In the genomic region with DNA sequence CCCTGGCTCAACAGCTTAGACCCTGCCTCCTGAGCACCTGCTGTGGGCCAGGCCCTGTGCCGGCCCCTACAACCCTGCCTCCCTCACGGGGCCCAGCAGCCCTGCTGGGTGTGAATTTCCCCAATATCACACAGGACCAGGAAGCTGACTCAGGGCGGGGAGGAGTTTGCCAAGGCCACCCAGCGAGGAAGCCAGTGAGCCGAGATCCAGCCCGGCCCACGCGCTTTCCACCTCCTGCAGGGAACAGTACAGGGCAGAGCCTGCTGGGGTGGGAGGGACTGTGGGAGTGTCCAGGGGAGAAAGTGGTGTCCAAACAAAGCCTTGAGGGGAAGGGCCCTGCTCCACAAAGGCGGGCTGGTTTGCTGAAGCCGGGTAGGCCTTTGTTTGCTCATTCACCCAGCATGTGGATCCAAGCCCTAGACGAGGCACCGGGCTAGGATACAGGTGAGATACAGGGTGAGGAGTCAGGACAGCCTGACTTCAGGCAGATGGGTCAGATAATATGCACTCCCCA, we compare ENCODE assay signal across 1 cellular context.
A peak's percentile ranks its signal among the peaks of the same experiment; 100 is the strongest.
TF ChIP-seq lines count a peak whose summit lies in the region.

No MANE protein-coding gene starts in this region.

TF ChIP-seq in HepG2, 621 proteins besides CTCF, POLR2A, EP300 and RAD21 (continued from another document and continues in another):
- TF ChIP-seq, protein P1, sequence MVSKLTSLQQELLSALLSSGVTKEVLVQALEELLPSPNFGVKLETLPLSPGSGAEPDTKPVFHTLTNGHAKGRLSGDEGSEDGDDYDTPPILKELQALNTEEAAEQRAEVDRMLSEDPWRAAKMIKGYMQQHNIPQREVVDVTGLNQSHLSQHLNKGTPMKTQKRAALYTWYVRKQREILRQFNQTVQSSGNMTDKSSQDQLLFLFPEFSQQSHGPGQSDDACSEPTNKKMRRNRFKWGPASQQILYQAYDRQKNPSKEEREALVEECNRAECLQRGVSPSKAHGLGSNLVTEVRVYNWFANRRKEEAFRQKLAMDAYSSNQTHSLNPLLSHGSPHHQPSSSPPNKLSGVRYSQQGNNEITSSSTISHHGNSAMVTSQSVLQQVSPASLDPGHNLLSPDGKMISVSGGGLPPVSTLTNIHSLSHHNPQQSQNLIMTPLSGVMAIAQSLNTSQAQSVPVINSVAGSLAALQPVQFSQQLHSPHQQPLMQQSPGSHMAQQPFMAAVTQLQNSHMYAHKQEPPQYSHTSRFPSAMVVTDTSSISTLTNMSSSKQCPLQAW (CRISPR knock-in tag; IDR thresholded peaks at IDR 0.05) = peak; percentile 74
- TF ChIP-seq KLF9 (CRISPR knock-in tag; IDR thresholded peaks at IDR 0.05; ENCODE audit: low read depth) (peak; percentile 80), YEATS2 (CRISPR knock-in tag; IDR thresholded peaks at IDR 0.05; ENCODE audit: borderline replicate concordance) (peak; percentile 75; the same call in 1 of the 2 replicates), SALL1 (CRISPR knock-in tag; IDR thresholded peaks at IDR 0.05) (peak; percentile 90), ATF7 (IDR thresholded peaks at IDR 0.05) (no peak), ATF7 (CRISPR knock-in tag; IDR thresholded peaks at IDR 0.05) (peak; percentile 54; the same call in 1 of the 2 replicates), ZNF792 (CRISPR knock-in tag; IDR thresholded peaks at IDR 0.05) (peak; percentile 90), RXRB (CRISPR knock-in tag; IDR thresholded peaks at IDR 0.05; ENCODE audit: borderline replicate concordance) (peak; percentile 64; the same call in 1 of the 2 replicates), ZNF251 (CRISPR knock-in tag; IDR thresholded peaks at IDR 0.05) (0 out of 2 replicates have a peak, but pooled peaks have one; percentile 32), ERF (CRISPR knock-in tag; IDR thresholded peaks at IDR 0.05) (peak; percentile 78), RELA (CRISPR knock-in tag; IDR thresholded peaks at IDR 0.05) (0 out of 2 replicates have a peak, but pooled peaks have one; percentile 33), ZNF549 (CRISPR knock-in tag; IDR thresholded peaks at IDR 0.05) (no peak), ARNTL (CRISPR knock-in tag; IDR thresholded peaks at IDR 0.05) (peak; percentile 58), PHF8 (CRISPR knock-in tag; IDR thresholded peaks at IDR 0.05) (peak; percentile 25; the same call in 1 of the 2 replicates), ZNF225 (CRISPR knock-in tag; IDR thresholded peaks at IDR 0.05) (0 out of 2 replicates have a peak, but pooled peaks have one; percentile 45), ZNF572 (CRISPR knock-in tag; IDR thresholded peaks at IDR 0.05) (peak; percentile 63; the same call in 1 of the 2 replicates), ZSCAN9 (CRISPR knock-in tag; IDR thresholded peaks at IDR 0.05; ENCODE audit: borderline replicate concordance) (peak; percentile 68), ZNF274 (CRISPR knock-in tag; IDR thresholded peaks at IDR 0.05) (no peak; the same call in 1 of the 2 replicates), TCF12 (IDR thresholded peaks at IDR 0.05) (no peak), TCF12 (CRISPR knock-in tag; IDR thresholded peaks at IDR 0.05) (no peak), ZBTB3 (CRISPR knock-in tag; IDR thresholded peaks at IDR 0.05; ENCODE audit: borderline replicate concordance, low read depth) (no peak), ZSCAN21 (CRISPR knock-in tag; IDR thresholded peaks at IDR 0.05; ENCODE audit: borderline replicate concordance) (peak; percentile 62; the same call in 1 of the 2 replicates), ZNF17 (CRISPR knock-in tag; IDR thresholded peaks at IDR 0.05) (no peak), SP4 (CRISPR knock-in tag; IDR thresholded peaks at IDR 0.05) (peak; percentile 46; the same call in 1 of the 2 replicates), ZNF670 (CRISPR knock-in tag; IDR thresholded peaks at IDR 0.05; ENCODE audit: borderline replicate concordance) (no peak), ZNF782 (CRISPR knock-in tag; IDR thresholded peaks at IDR 0.05; ENCODE audit: borderline replicate concordance) (0 out of 2 replicates have a peak, but pooled peaks have one; percentile 41), NR2F6 (IDR thresholded peaks at IDR 0.05) (no peak), NR2F6 (CRISPR knock-in tag; IDR thresholded peaks at IDR 0.05) (peak; percentile 63; the same call in 1 of the 2 replicates), HOXA3 (CRISPR knock-in tag; IDR thresholded peaks at IDR 0.05) (peak; percentile 44; the same call in 1 of the 2 replicates), RFXANK (CRISPR knock-in tag; IDR thresholded peaks at IDR 0.05) (no peak), HMG20A (CRISPR knock-in tag; IDR thresholded peaks at IDR 0.05; ENCODE audit: borderline replicate concordance) (peak; percentile 73; the same call in 1 of the 2 replicates), ZFP90 (CRISPR knock-in tag; IDR thresholded peaks at IDR 0.05; ENCODE audit: borderline replicate concordance) (no peak; the same call in 1 of the 2 replicates), PCBP1 (IDR thresholded peaks at IDR 0.05; ENCODE audit: borderline replicate concordance, low read depth, low read length) (peak; percentile 74; the same call in 1 of the 2 replicates), NCOA2 (CRISPR knock-in tag; IDR thresholded peaks at IDR 0.05) (peak; percentile 63), ZNF772 (CRISPR knock-in tag; IDR thresholded peaks at IDR 0.05) (peak; percentile 48; the same call in 1 of the 2 replicates), ZNF329 (CRISPR knock-in tag; IDR thresholded peaks at IDR 0.05; ENCODE audit: low read depth) (no peak), PITX1 (CRISPR knock-in tag; IDR thresholded peaks at IDR 0.05) (peak; percentile 20; the same call in 1 of the 2 replicates)
- TF ChIP-seq, protein P2, sequence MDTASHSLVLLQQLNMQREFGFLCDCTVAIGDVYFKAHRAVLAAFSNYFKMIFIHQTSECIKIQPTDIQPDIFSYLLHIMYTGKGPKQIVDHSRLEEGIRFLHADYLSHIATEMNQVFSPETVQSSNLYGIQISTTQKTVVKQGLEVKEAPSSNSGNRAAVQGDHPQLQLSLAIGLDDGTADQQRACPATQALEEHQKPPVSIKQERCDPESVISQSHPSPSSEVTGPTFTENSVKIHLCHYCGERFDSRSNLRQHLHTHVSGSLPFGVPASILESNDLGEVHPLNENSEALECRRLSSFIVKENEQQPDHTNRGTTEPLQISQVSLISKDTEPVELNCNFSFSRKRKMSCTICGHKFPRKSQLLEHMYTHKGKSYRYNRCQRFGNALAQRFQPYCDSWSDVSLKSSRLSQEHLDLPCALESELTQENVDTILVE (CRISPR knock-in tag; IDR thresholded peaks at IDR 0.05) = 0 out of 2 replicates have a peak, but pooled peaks have one; percentile 37
- TF ChIP-seq, protein P3, sequence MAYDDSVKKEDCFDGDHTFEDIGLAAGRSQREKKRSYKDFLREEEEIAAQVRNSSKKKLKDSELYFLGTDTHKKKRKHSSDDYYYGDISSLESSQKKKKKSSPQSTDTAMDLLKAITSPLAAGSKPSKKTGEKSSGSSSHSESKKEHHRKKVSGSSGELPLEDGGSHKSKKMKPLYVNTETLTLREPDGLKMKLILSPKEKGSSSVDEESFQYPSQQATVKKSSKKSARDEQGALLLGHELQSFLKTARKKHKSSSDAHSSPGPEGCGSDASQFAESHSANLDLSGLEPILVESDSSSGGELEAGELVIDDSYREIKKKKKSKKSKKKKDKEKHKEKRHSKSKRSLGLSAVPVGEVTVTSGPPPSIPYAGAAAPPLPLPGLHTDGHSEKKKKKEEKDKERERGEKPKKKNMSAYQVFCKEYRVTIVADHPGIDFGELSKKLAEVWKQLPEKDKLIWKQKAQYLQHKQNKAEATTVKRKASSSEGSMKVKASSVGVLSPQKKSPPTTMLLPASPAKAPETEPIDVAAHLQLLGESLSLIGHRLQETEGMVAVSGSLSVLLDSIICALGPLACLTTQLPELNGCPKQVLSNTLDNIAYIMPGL (CRISPR knock-in tag; IDR thresholded peaks at IDR 0.05; ENCODE audit: borderline replicate concordance in 1 of 2, low read depth in 1 of 2) = 0 out of 4 replicates have a peak, but pooled peaks have one; percentile 30 to 33
- TF ChIP-seq, protein P4, sequence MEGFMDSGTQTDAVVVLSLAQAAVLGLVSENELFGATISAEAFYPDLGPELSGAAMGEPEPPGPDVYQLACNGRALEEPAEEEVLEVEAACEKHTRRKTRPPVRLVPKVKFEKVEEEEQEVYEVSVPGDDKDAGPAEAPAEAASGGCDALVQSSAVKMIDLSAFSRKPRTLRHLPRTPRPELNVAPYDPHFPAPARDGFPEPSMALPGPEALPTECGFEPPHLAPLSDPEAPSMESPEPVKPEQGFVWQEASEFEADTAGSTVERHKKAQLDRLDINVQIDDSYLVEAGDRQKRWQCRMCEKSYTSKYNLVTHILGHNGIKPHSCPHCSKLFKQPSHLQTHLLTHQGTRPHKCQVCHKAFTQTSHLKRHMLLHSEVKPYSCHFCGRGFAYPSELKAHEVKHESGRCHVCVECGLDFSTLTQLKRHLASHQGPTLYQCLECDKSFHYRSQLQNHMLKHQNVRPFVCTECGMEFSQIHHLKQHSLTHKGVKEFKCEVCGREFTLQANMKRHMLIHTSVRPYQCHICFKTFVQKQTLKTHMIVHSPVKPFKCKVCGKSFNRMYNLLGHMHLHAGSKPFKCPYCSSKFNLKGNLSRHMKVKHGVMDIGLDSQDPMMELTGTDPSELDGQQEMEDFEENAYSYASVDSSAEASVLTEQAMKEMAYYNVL (CRISPR knock-in tag; IDR thresholded peaks at IDR 0.05; ENCODE audit: borderline replicate concordance) = peak; percentile 23; the same call in 1 of the 2 replicates
- TF ChIP-seq, protein P5, sequence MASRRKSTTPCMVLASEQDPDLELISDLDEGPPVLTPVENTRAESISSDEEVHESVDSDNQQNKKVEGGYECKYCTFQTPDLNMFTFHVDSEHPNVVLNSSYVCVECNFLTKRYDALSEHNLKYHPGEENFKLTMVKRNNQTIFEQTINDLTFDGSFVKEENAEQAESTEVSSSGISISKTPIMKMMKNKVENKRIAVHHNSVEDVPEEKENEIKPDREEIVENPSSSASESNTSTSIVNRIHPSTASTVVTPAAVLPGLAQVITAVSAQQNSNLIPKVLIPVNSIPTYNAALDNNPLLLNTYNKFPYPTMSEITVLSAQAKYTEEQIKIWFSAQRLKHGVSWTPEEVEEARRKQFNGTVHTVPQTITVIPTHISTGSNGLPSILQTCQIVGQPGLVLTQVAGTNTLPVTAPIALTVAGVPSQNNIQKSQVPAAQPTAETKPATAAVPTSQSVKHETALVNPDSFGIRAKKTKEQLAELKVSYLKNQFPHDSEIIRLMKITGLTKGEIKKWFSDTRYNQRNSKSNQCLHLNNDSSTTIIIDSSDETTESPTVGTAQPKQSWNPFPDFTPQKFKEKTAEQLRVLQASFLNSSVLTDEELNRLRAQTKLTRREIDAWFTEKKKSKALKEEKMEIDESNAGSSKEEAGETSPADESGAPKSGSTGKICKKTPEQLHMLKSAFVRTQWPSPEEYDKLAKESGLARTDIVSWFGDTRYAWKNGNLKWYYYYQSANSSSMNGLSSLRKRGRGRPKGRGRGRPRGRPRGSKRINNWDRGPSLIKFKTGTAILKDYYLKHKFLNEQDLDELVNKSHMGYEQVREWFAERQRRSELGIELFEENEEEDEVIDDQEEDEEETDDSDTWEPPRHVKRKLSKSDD (CRISPR knock-in tag; IDR thresholded peaks at IDR 0.05; ENCODE audit: low read depth) = peak; percentile 47; the same call in 1 of the 2 replicates
- TF ChIP-seq, protein P6, sequence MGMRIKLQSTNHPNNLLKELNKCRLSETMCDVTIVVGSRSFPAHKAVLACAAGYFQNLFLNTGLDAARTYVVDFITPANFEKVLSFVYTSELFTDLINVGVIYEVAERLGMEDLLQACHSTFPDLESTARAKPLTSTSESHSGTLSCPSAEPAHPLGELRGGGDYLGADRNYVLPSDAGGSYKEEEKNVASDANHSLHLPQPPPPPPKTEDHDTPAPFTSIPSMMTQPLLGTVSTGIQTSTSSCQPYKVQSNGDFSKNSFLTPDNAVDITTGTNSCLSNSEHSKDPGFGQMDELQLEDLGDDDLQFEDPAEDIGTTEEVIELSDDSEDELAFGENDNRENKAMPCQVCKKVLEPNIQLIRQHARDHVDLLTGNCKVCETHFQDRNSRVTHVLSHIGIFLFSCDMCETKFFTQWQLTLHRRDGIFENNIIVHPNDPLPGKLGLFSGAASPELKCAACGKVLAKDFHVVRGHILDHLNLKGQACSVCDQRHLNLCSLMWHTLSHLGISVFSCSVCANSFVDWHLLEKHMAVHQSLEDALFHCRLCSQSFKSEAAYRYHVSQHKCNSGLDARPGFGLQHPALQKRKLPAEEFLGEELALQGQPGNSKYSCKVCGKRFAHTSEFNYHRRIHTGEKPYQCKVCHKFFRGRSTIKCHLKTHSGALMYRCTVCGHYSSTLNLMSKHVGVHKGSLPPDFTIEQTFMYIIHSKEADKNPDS (CRISPR knock-in tag; IDR thresholded peaks at IDR 0.05) = no peak
- TF ChIP-seq, protein P7, sequence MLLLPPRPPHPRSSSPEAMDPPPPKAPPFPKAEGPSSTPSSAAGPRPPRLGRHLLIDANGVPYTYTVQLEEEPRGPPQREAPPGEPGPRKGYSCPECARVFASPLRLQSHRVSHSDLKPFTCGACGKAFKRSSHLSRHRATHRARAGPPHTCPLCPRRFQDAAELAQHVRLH (CRISPR knock-in tag; IDR thresholded peaks at IDR 0.05; ENCODE audit: borderline replicate concordance, low read depth) = peak; percentile 85
- TF ChIP-seq, protein P8, sequence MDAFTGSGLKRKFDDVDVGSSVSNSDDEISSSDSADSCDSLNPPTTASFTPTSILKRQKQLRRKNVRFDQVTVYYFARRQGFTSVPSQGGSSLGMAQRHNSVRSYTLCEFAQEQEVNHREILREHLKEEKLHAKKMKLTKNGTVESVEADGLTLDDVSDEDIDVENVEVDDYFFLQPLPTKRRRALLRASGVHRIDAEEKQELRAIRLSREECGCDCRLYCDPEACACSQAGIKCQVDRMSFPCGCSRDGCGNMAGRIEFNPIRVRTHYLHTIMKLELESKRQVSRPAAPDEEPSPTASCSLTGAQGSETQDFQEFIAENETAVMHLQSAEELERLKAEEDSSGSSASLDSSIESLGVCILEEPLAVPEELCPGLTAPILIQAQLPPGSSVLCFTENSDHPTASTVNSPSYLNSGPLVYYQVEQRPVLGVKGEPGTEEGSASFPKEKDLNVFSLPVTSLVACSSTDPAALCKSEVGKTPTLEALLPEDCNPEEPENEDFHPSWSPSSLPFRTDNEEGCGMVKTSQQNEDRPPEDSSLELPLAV (CRISPR knock-in tag; conservative IDR thresholded peaks at IDR 0.05; ENCODE audit: low read depth) = no peak
